In the genomic region with DNA sequence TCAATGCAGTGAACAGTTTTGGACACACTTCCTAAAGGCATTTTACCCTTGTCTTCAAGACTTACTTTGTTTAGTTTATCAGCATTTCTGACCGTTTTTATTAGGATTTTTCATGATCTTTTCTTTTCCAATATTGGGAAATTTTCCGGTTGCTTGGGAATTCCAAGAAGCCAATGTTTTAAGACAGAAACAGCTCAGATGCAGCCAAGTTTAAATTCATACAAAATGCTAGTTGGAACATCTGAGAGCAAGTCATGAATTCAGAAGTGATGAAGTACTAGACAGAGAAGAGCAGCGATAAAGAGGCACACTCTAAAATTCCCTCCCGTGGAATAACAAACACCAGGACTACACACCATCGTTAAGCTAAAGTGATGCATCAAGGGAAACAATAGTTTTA, we compare ENCODE assay signal across 23 cellular contexts.
"Had no signal": no experiment of that assay in that cellular context is flagged by ENCODE, and none has a peak within 500 bp of the region (broad histone marks: within the 10 kb centered on the region; RNA-seq: fewer than 3 reads in every experiment).

No MANE protein-coding gene starts in this region.

- H3K36me3 Mint-ChIP-seq: IgD-negative memory B cell had no signal

- H3K27ac ChIP-seq: HL-60, KMS-11, RWPE1 had no signal

- ATAC-seq: K562, Panc1, PC-3 had no signal

- H3K4me2 ChIP-seq: KMS-11, SK-N-SH had no signal

- DNase-seq: Kasumi-1, MM.1S, NCI-H1092 treated with DMSO at 0.1 percent for 48 hours, NCI-H1436, NCI-H187, NCI-H2029, NCI-H2081 treated with DMSO at 0.1 percent for 48 hours, NCI-H2171, NCI-H226, NCI-H446, NCI-H510A, NCI-H524 treated with DMSO at 0.1 percent for 48 hours, NCI-H774, PC-3, SHP77, SK-N-SH, SW 1271 had no signal

- H3K4me3 Mint-ChIP-seq: IgD-negative memory B cell had no signal

- H3K9ac ChIP-seq: KMS-11, SK-N-SH had no signal

- H3K4me1 Mint-ChIP-seq: IgD-negative memory B cell had no signal

- H3K27ac Mint-ChIP-seq: IgD-negative memory B cell had no signal

- H3K4me3 ChIP-seq: K562 had no signal

- H3K9me3 ChIP-seq: SK-N-SH had no signal
